ENCODE assay signal across 11 cellular contexts in genomic region chr2:239831272-239831731, GRCh38.
DNase-seq lines count a peak whose midpoint lies in the region; ATAC-seq lines count a peak whose summit lies in the region.
"Had no signal": no experiment of that assay in that cellular context is flagged by ENCODE, and none has a peak within 500 bp of the region (broad histone marks: within the 10 kb centered on the region; RNA-seq: fewer than 3 reads in every experiment).

No MANE protein-coding gene starts in this region.

- H3K4me1 Mint-ChIP-seq in activated CD8-positive, alpha-beta memory T cell treated with anti-CD3 and anti-CD28 coated beads, Interleukin-2, amount 10 ng/mL, durations not matched to agents 7 days and 5 days: no peaks in the 10 kb centered on the region
- no peaks in the 10 kb centered on the region for H3K4me1 Mint-ChIP-seq in activated CD4-positive, alpha-beta memory T cell treated with anti-CD3 and anti-CD28 coated beads for 36 hours (ENCODE audit: low read depth)

- H3K27ac ChIP-seq in mesodermal cell (ENCODE audit: low read depth, low read length, severe bottlenecking): peak overlapping the region; percentile 0
- H3K27ac ChIP-seq: A549 had no signal

- CTCF ChIA-PET in activated CD8-positive, alpha-beta memory T cell treated with anti-CD3 and anti-CD28 coated beads, Interleukin-2, amount 10 ng/mL, durations not matched to agents 7 days and 5 days (lab: Charles Lee): no interaction called here
- CTCF ChIA-PET in activated CD4-positive, alpha-beta memory T cell treated with anti-CD3 and anti-CD28 coated beads for 36 hours (lab: Charles Lee): no interaction called here

- no peak for ATAC-seq in activated CD8-positive, alpha-beta memory T cell treated with anti-CD3 and anti-CD28 coated beads, Interleukin-2, amount 10 ng/mL, durations not matched to agents 7 days and 5 days
- ATAC-seq in Right ventricle myocardium superior (ENCODE audit: poor library complexity): peak; percentile 31

- H3K9me3 ChIP-seq in mesodermal cell (ENCODE audit: control insufficient read depth, low read length): peaks cover under 1% of the 10 kb centered on the region
- H3K9me3 ChIP-seq: A549 had no signal

- peaks cover 11% of the 10 kb centered on the region for H3K4me1 ChIP-seq in mesodermal cell (ENCODE audit: control insufficient read depth, insufficient read depth, low read length, poor library complexity, severe bottlenecking)
- H3K4me1 ChIP-seq: A549 had no signal

- peaks cover 3% of the 10 kb centered on the region for H3K9me3 Mint-ChIP-seq in activated CD8-positive, alpha-beta memory T cell treated with anti-CD3 and anti-CD28 coated beads, Interleukin-2, amount 10 ng/mL, durations not matched to agents 7 days and 5 days (ENCODE audit: low read depth)
- no peaks in the 10 kb centered on the region for H3K9me3 Mint-ChIP-seq in activated CD4-positive, alpha-beta memory T cell treated with anti-CD3 and anti-CD28 coated beads for 36 hours

- H3K4me3 ChIP-seq in mesodermal cell (ENCODE audit: extremely low read depth, insufficient read depth, low read length, poor library complexity, severe bottlenecking): no peak overlapping the region
- H3K4me3 ChIP-seq: A549 had no signal

- 52 to 59% methylated on average over 10 to 11 of the region's 13 CpGs for WGBS in mesodermal cell (ENCODE audit: insufficient coverage in 2 of 2), 2 experiments

- H3K27me3 Mint-ChIP-seq in activated CD8-positive, alpha-beta memory T cell treated with anti-CD3 and anti-CD28 coated beads, Interleukin-2, amount 10 ng/mL, durations not matched to agents 7 days and 5 days: no peaks in the 10 kb centered on the region
- H3K27me3 Mint-ChIP-seq in activated CD4-positive, alpha-beta memory T cell treated with anti-CD3 and anti-CD28 coated beads for 36 hours: no peaks in the 10 kb centered on the region

- intact Hi-C loops in Right ventricle myocardium superior (cut with DNase I): no loop called here
- intact Hi-C loops in activated CD4-positive, alpha-beta memory T cell treated with anti-CD3 and anti-CD28 coated beads for 36 hours (cut with micrococcal nuclease): no loop called here

- H3K27ac Mint-ChIP-seq in activated CD8-positive, alpha-beta memory T cell treated with anti-CD3 and anti-CD28 coated beads, Interleukin-2, amount 10 ng/mL, durations not matched to agents 7 days and 5 days: no peak overlapping the region
- no peak overlapping the region for H3K27ac Mint-ChIP-seq in activated CD4-positive, alpha-beta memory T cell treated with anti-CD3 and anti-CD28 coated beads for 36 hours

- no peak overlapping the region for H3K4me3 Mint-ChIP-seq in activated CD8-positive, alpha-beta memory T cell treated with anti-CD3 and anti-CD28 coated beads, Interleukin-2, amount 10 ng/mL, durations not matched to agents 7 days and 5 days
- H3K4me3 Mint-ChIP-seq in activated CD4-positive, alpha-beta memory T cell treated with anti-CD3 and anti-CD28 coated beads for 36 hours: no peak overlapping the region

- POLR2A ChIA-PET in activated CD4-positive, alpha-beta memory T cell treated with anti-CD3 and anti-CD28 coated beads for 36 hours (lab: Charles Lee): no interaction called here

- H3K36me3 ChIP-seq in mesodermal cell (ENCODE audit: control insufficient read depth, insufficient read depth, low read length): no peaks in the 10 kb centered on the region

- DNase-seq in activated CD8-positive, alpha-beta memory T cell treated with anti-CD3 and anti-CD28 coated beads for 24 hours: peak; percentile 13
- no peak for DNase-seq in activated CD8-positive, alpha-beta memory T cell treated with anti-CD3 and anti-CD28 coated beads, Interleukin-2, amount 10 ng/mL, durations not matched to agents 7 days and 5 days
- DNase-seq in Right ventricle myocardium superior: no peak
- DNase-seq in ureter (ENCODE audit: low spot score): peak; percentile 33
- DNase-seq in stimulated activated CD4-positive, alpha-beta T cell treated with anti-CD3 and anti-CD28 coated beads, Interleukin-1b, Interleukin-23, amount 100 ng/mL, for 48 hours: no peak
- DNase-seq in activated CD4-positive, alpha-beta memory T cell treated with anti-CD3 and anti-CD28 coated beads for 36 hours: no peak
- DNase-seq in activated CD4-positive, alpha-beta T cell treated with anti-CD3 and anti-CD28 coated beads for 48 hours: no peak
- DNase-seq: GOT3, MM.1S had no signal

- H3K36me3 Mint-ChIP-seq in activated CD8-positive, alpha-beta memory T cell treated with anti-CD3 and anti-CD28 coated beads, Interleukin-2, amount 10 ng/mL, durations not matched to agents 7 days and 5 days: no peaks in the 10 kb centered on the region
- H3K36me3 Mint-ChIP-seq in activated CD4-positive, alpha-beta memory T cell treated with anti-CD3 and anti-CD28 coated beads for 36 hours: no peaks in the 10 kb centered on the region

Comparison
In these comparisons a context has a peak if more than half of its experiments do, and no peak if none do; other contexts are left out.
1. DNase-seq: peak in activated CD8-positive, alpha-beta memory T cell treated with anti-CD3 and anti-CD28 coated beads for 24 hours (single experiment) and ureter (single experiment); none in activated CD8-positive, alpha-beta memory T cell treated with anti-CD3 and anti-CD28 coated beads, Interleukin-2, amount 10 ng/mL, durations not matched to agents 7 days and 5 days (single experiment), Right ventricle myocardium superior (single experiment), stimulated activated CD4-positive, alpha-beta T cell treated with anti-CD3 and anti-CD28 coated beads, Interleukin-1b, Interleukin-23, amount 100 ng/mL, for 48 hours (single experiment), activated CD4-positive, alpha-beta memory T cell treated with anti-CD3 and anti-CD28 coated beads for 36 hours (single experiment) and activated CD4-positive, alpha-beta T cell treated with anti-CD3 and anti-CD28 coated beads for 48 hours (single experiment).